Comparison of ENCODE assay signal across 22 cellular contexts in genomic region chr9:592225-592624, GRCh38.
DNase-seq lines count a peak whose midpoint lies in the region; ATAC-seq and TF ChIP-seq lines count a peak whose summit lies in the region.
"Had no signal": no experiment of that assay in that cellular context is flagged by ENCODE, and none has a peak within 500 bp of the region (broad histone marks: within the 10 kb centered on the region; RNA-seq: fewer than 3 reads in every experiment).

No MANE protein-coding gene starts in this region.

- H3K4me1 Mint-ChIP-seq in stimulated activated naive B cell treated with anti-CD40 and anti-IgM and Interleukin-4, amounts not matched to agents 10 μg/mL and 1 μg/mL and 100 μg/mL, for 72 hours, result peaks cover 5 to 6% of the 10 kb centered on the region in 2 donors

- 85 to 88% methylated on average over 9 of the region's 9 CpGs for WGBS in lung, 2 donors

- no peak overlapping the region for H3K27ac Mint-ChIP-seq in stimulated activated naive B cell treated with anti-CD40 and anti-IgM and Interleukin-4, amounts not matched to agents 10 μg/mL and 1 μg/mL and 100 μg/mL, for 72 hours
- H3K27ac Mint-ChIP-seq: activated CD4-positive, alpha-beta T cell treated with anti-CD3 and anti-CD28 coated beads, Interleukin-2, amount 10 ng/mL, durations not matched to agents 7 days and 5 days; CD4-positive, alpha-beta T cell; memory B cell; progenitor cell of endocrine pancreas had no signal

- ATAC-seq in lung (ENCODE audit: insufficient read depth, low FRiP score), result no peak
- ATAC-seq in GM18517 (IDR thresholded peaks at IDR 0.05; ENCODE audit: unreplicated experiment), result no peak
- no peak for ATAC-seq in GM18511 (IDR thresholded peaks at IDR 0.05; ENCODE audit: unreplicated experiment)
- ATAC-seq in stimulated activated naive B cell treated with anti-CD40 and anti-IgM and Interleukin-4, amounts not matched to agents 10 μg/mL and 1 μg/mL and 100 μg/mL, for 72 hours (replicated peaks), result no peak

- 0 out of 2 replicates have a peak overlapping the region, but pooled peaks have one; percentile 29 for H3K27ac ChIP-seq in 22Rv1
- peak overlapping the region; percentile 39 for H3K27ac ChIP-seq in duodenal mucosa (ENCODE audit: low read depth, low read length)
- peak overlapping the region; percentile 72 to 91 for H3K27ac ChIP-seq in lung (ENCODE audit: low read depth in 1 of 2, low read length in 1 of 2)

- TF ChIP-seq CTCF in 22Rv1 (IDR thresholded peaks at IDR 0.05) (no peak), lung (IDR thresholded peaks at IDR 0.05; ENCODE audit: control extremely low read depth, extremely low read depth) (no peak)

- peak overlapping the region in 1 of 2 donors; percentile 20 for H3K4me3 ChIP-seq in duodenal mucosa (ENCODE audit: low read depth in 1 of 2, low read length in 2 of 2)
- no peak overlapping the region for H3K4me3 ChIP-seq in lung

- H3K36me3 Mint-ChIP-seq in stimulated activated naive B cell treated with anti-CD40 and anti-IgM and Interleukin-4, amounts not matched to agents 10 μg/mL and 1 μg/mL and 100 μg/mL, for 72 hours, result no peaks in the 10 kb centered on the region
- H3K36me3 Mint-ChIP-seq: memory B cell had no signal

- no peaks in the 10 kb centered on the region for H3K9me3 Mint-ChIP-seq in stimulated activated naive B cell treated with anti-CD40 and anti-IgM and Interleukin-4, amounts not matched to agents 10 μg/mL and 1 μg/mL and 100 μg/mL, for 72 hours
- H3K9me3 Mint-ChIP-seq: activated CD4-positive, alpha-beta T cell treated with anti-CD3 and anti-CD28 coated beads, Interleukin-2, amount 10 ng/mL, durations not matched to agents 7 days and 5 days; CD4-positive, alpha-beta T cell; memory B cell; nephron had no signal

- H3K36me3 ChIP-seq in duodenal mucosa (ENCODE audit: control insufficient read depth in 1 of 2, insufficient read depth in 2 of 2, low read length in 2 of 2) (no peaks in the 10 kb centered on the region), lung (ENCODE audit: control insufficient read depth in 2 of 2, insufficient read depth in 2 of 2, low read length in 2 of 2) (no peaks in the 10 kb centered on the region)

- no peak overlapping the region for H3K9ac ChIP-seq in duodenal mucosa (ENCODE audit: low read depth in 1 of 2, low read length in 2 of 2)

- no peaks in the 10 kb centered on the region for H3K27me3 ChIP-seq in duodenal mucosa (ENCODE audit: control insufficient read depth in 1 of 2, insufficient read depth in 2 of 2, low read length in 2 of 2)
- no peaks in the 10 kb centered on the region for H3K27me3 ChIP-seq in lung (ENCODE audit: control insufficient read depth, insufficient read depth)

- DNase-seq in HT-29 (ENCODE audit: low spot score) (peak; percentile 64), lung (ENCODE audit: low spot score) (no peak)
- DNase-seq in stimulated activated naive B cell treated with anti-CD40 and anti-IgM and Interleukin-4, amounts not matched to agents 10 μg/mL and 1 μg/mL and 100 μg/mL, for 72 hours, result no peak
- no peak for DNase-seq in stimulated activated naive CD4-positive, alpha-beta T cell (lab: John Stamatoyannopoulos, UW)
- DNase-seq: activated CD4-positive, alpha-beta T cell treated with anti-CD3 and anti-CD28 coated beads, Interleukin-2, amount 10 ng/mL, durations not matched to agents 7 days and 5 days; activated CD8-positive, alpha-beta memory T cell treated with anti-CD3 and anti-CD28 coated beads, Interleukin-2, amount 50 U/mL, for 48 hours; activated gamma-delta T cell; CD4-positive, alpha-beta T cell; cerebellar nuclear complex; effector CD8-positive, alpha-beta T cell; NCI-H1930; NCI-H345; SHP77; stimulated activated CD8-positive, alpha-beta memory T cell treated with anti-CD3 and anti-CD28 coated beads, Interleukin-4, amount 100 ng/mL, for 48 hours; T-helper 1 cell had no signal

- H3K27me3 Mint-ChIP-seq in stimulated activated naive B cell treated with anti-CD40 and anti-IgM and Interleukin-4, amounts not matched to agents 10 μg/mL and 1 μg/mL and 100 μg/mL, for 72 hours, result peaks cover 7 to 21% of the 10 kb centered on the region in 2 donors
- H3K27me3 Mint-ChIP-seq: CD4-positive, alpha-beta T cell; memory B cell; progenitor cell of endocrine pancreas had no signal

- H3K4me1 ChIP-seq in duodenal mucosa (ENCODE audit: control insufficient read depth in 1 of 2, insufficient read depth in 2 of 2, low read length in 2 of 2), result peaks cover 33 to 42% of the 10 kb centered on the region in 2 donors
- H3K4me1 ChIP-seq in lung (ENCODE audit: control insufficient read depth in 2 of 2, insufficient read depth in 2 of 2, low read length in 2 of 2), result peaks cover 7 to 23% of the 10 kb centered on the region in 2 donors

- H3K4me3 Mint-ChIP-seq in stimulated activated naive B cell treated with anti-CD40 and anti-IgM and Interleukin-4, amounts not matched to agents 10 μg/mL and 1 μg/mL and 100 μg/mL, for 72 hours, result no peak overlapping the region
- H3K4me3 Mint-ChIP-seq: activated CD4-positive, alpha-beta T cell treated with anti-CD3 and anti-CD28 coated beads, Interleukin-2, amount 10 ng/mL, durations not matched to agents 7 days and 5 days; CD4-positive, alpha-beta T cell; memory B cell; nephron had no signal

- H3K9me3 ChIP-seq in duodenal mucosa (ENCODE audit: control insufficient read depth in 1 of 2, low read length in 2 of 2), result peaks cover 0 to 7% of the 10 kb centered on the region in 2 donors
- no peaks in the 10 kb centered on the region for H3K9me3 ChIP-seq in lung (ENCODE audit: control insufficient read depth in 2 of 2, insufficient read depth in 1 of 2, low read length in 1 of 2)

Comparison
In these comparisons a context has a peak if more than half of its experiments do, and no peak if none do; other contexts are left out.
1. H3K27ac ChIP-seq: peak in every context shown above with its lines; median percentile 82 in lung; 39 in duodenal mucosa; 29 in 22Rv1.